Comparison of ENCODE assay signal across 26 cellular contexts in genomic region chr7:123998921-123999320, GRCh38. TPM values are rescaled to one million over a fixed set of nuclear protein-coding genes. Genes with fewer than 3 reads are reported as not detected.
"Had no signal": no experiment of that assay in that cellular context is flagged by ENCODE, and none has a peak within 500 bp of the region (broad histone marks: within the 10 kb centered on the region; RNA-seq: fewer than 3 reads in every experiment).

No MANE protein-coding gene starts in this region.

- H3K36me3 ChIP-seq: WERI-Rb-1 had no signal

- DNase-seq: activated CD4-positive, alpha-beta memory T cell treated with anti-CD3 and anti-CD28 coated beads, Interleukin-2, amount 10 ng/mL, durations not matched to agents 7 days and 5 days; activated CD4-positive, alpha-beta T cell treated with anti-CD3 and anti-CD28 coated beads for 36 hours; activated CD4-positive, alpha-beta T cell treated with anti-CD3 and anti-CD28 coated beads, Interleukin-2, amount 50 U/mL, for 1 hour; activated gamma-delta T cell; activated naive CD4-positive, alpha-beta T cell treated with anti-CD3 and anti-CD28 coated beads for 36 hours; activated T-cell treated with anti-CD3 and anti-CD28 coated beads for 4 hours; activated T-cell treated with anti-CD3 and anti-CD28 coated beads, Interleukin-2, amount 50 U/mL, for 48 hours; caudate nucleus; Karpas-422; MV-4-11; NCI-H1105; NCI-H1436; NCI-H1694 treated with DMSO at 0.1 percent for 48 hours; NCI-H2029 treated with DMSO at 0.1 percent for 48 hours; NCI-H345; NCI-H510A; NCI-H526 treated with DMSO at 0.1 percent for 48 hours; NCI-H82; PC-3; SHP77; T-helper 1 cell; WERI-Rb-1 had no signal

- H3K27ac ChIP-seq: WERI-Rb-1 had no signal

RNA-seq across cellular contexts. Expression of gene TMEM229A, which starts 33.9 kb away (rescaled TPM):
- total RNA-seq: activated CD4-positive, alpha-beta memory T cell treated with anti-CD3 and anti-CD28 coated beads, Interleukin-2, amount 10 ng/mL, durations not matched to agents 7 days and 5 days; activated CD4-positive, alpha-beta T cell treated with anti-CD3 and anti-CD28 coated beads for 36 hours; activated CD8-positive, alpha-beta memory T cell treated with anti-CD3 and anti-CD28 coated beads for 36 hours; activated naive CD4-positive, alpha-beta T cell treated with anti-CD3 and anti-CD28 coated beads for 36 hours; activated T-helper 17 cell treated with anti-CD3 and anti-CD28 coated beads, Interleukin-2, amount 50 U/mL, for 72 hours; chondrocyte; PC-3; T-helper 2 cell treated with Interferon-gamma antibody and Interleukin-4, amounts not matched to agents 100 ng/mL and 5 ng/mL, for 36 hours had no signal
